In the genomic region with DNA sequence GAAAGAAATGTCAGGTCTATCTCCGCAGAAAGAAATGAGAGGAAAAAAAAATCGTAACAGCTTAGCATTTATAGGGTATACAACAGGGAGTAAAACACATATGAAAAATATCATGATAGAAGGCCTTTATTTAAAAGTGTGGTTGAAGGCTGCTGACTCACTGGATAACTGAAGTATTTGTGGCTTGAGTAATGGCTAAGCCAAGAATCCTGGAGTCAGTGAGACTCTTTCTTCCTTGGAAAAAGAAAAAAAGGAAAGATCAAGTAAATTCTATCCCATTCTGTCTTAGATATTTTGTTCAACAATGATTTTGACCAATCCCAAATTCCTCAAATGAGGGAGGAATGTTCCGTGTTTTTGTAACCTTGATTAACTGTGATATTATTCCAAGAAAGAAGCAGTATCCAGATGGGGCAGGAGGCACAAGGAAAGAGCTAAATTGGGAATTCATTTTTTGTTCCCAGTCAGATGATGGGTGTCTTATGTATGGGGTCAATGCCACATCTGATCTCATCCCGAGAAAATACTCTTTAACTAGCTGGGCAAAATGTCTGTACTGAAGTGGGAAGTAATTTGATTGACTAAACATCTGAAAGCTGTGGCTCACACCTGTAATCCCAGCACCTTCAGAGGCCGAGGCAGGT, we compare ENCODE assay signal across 13 cellular contexts.
A peak's percentile ranks its signal among the peaks of the same experiment; 100 is the strongest.
DNase-seq lines count a peak whose midpoint lies in the region; TF ChIP-seq lines count a peak whose summit lies in the region.
"Had no signal": no experiment of that assay in that cellular context is flagged by ENCODE, and none has a peak within 500 bp of the region (broad histone marks: within the 10 kb centered on the region; RNA-seq: fewer than 3 reads in every experiment).

No MANE protein-coding gene starts in this region.

- H3K18ac ChIP-seq in mesenchymal stem cell (ENCODE audit: low read depth in 1 of 2, low read length in 2 of 2), result peak overlapping the region in 1 of 2 experiments; percentile 30

- H3K23ac ChIP-seq in mesenchymal stem cell (ENCODE audit: low read length in 2 of 2), result no peak overlapping the region

- H3K27ac ChIP-seq in brain microvascular endothelial cell, result peak overlapping the region; percentile 97
- peak overlapping the region; percentile 85 for H3K27ac ChIP-seq in mesenchymal stem cell (ENCODE audit: low read length, poor library complexity, severe bottlenecking)
- H3K27ac ChIP-seq: BLaER1 treated with 17β-estradiol and CSF1 and Interleukin-3, amounts not matched to agents 10 nM and 100 nM; right atrium auricular region had no signal

- H2AFZ ChIP-seq in mesenchymal stem cell (ENCODE audit: low read depth, low read length), result no peak overlapping the region

- H2BK120ac ChIP-seq in mesenchymal stem cell (ENCODE audit: low read depth, low read length), result no peak overlapping the region

- H2BK15ac ChIP-seq in mesenchymal stem cell (ENCODE audit: low read depth, poor library complexity, severe bottlenecking), result no peak overlapping the region

- H2AK5ac ChIP-seq in mesenchymal stem cell (ENCODE audit: low read length, severe bottlenecking), result no peak overlapping the region

- H3K4ac ChIP-seq in mesenchymal stem cell (ENCODE audit: low read depth in 1 of 2, low read length in 2 of 2), result peak overlapping the region; percentile 26 to 35

- H4K8ac ChIP-seq in mesenchymal stem cell (ENCODE audit: low read length), result no peak overlapping the region

- H3K27me3 ChIP-seq in brain microvascular endothelial cell (replicated peaks) (no peaks in the 10 kb centered on the region), mesenchymal stem cell (ENCODE audit: control insufficient read depth in 1 of 2, insufficient read depth in 1 of 2, low read length in 2 of 2) (no peaks in the 10 kb centered on the region)
- H3K27me3 ChIP-seq: BLaER1 treated with 17β-estradiol and CSF1 and Interleukin-3, amounts not matched to agents 10 nM and 100 nM; right atrium auricular region had no signal

- no peaks in the 10 kb centered on the region for H3K36me3 ChIP-seq in brain microvascular endothelial cell (replicated peaks)
- no peaks in the 10 kb centered on the region for H3K36me3 ChIP-seq in mesenchymal stem cell (ENCODE audit: control insufficient read depth in 1 of 2, insufficient read depth in 2 of 2, low read depth in 1 of 2, low read length in 2 of 2)
- H3K36me3 ChIP-seq: BLaER1 treated with 17β-estradiol and CSF1 and Interleukin-3, amounts not matched to agents 10 nM and 100 nM; right atrium auricular region had no signal

- H3K4me2 ChIP-seq in mesenchymal stem cell (ENCODE audit: low read length, poor library complexity, severe bottlenecking), result no peak overlapping the region
- H3K4me2 ChIP-seq: BLaER1 treated with 17β-estradiol and CSF1 and Interleukin-3, amounts not matched to agents 10 nM and 100 nM had no signal

- DNase-seq in AG08396 (ENCODE audit: low spot score), result peak; percentile 65
- peak; percentile 76 for DNase-seq in LoVo (ENCODE audit: low spot score)
- peak; percentile 86 for DNase-seq in brain microvascular endothelial cell
- peak; percentile 96 for DNase-seq in mesenchymal stem cell
- DNase-seq in T-helper 1 cell, result no peak
- no peak for DNase-seq in GOT3 (lab: John Stamatoyannopoulos, UW)
- DNase-seq in NCI-H1436 (lab: John Stamatoyannopoulos, UW), result no peak
- DNase-seq in NCI-H1105 (lab: John Stamatoyannopoulos, UW), result no peak
- DNase-seq: activated CD4-positive, alpha-beta memory T cell treated with anti-CD3 and anti-CD28 coated beads for 36 hours; activated naive CD8-positive, alpha-beta T cell treated with anti-CD3 and anti-CD28 coated beads, Interleukin-2, amount 10 ng/mL, durations not matched to agents 7 days and 5 days; SHP77 treated with DMSO at 0.1 percent for 48 hours had no signal

- no peaks in the 10 kb centered on the region for H3K79me1 ChIP-seq in mesenchymal stem cell (replicated peaks; ENCODE audit: low read length, poor library complexity, severe bottlenecking)

- H3K4me1 ChIP-seq in mesenchymal stem cell (ENCODE audit: control insufficient read depth, insufficient read depth, low read depth, low read length), result peaks cover 3% of the 10 kb centered on the region
- H3K4me1 ChIP-seq: right atrium auricular region had no signal

- peak overlapping the region in 1 of 2 experiments; percentile 59 for H2BK12ac ChIP-seq in mesenchymal stem cell (ENCODE audit: low read length in 2 of 2)

- no peak for TF ChIP-seq CTCF in brain microvascular endothelial cell (IDR thresholded peaks at IDR 0.05; ENCODE audit: low read depth, low read length, missing control alignments)

- peak overlapping the region; percentile 80 for H3K9ac ChIP-seq in mesenchymal stem cell (ENCODE audit: low read length)
- H3K9ac ChIP-seq: BLaER1 treated with 17β-estradiol and CSF1 and Interleukin-3, amounts not matched to agents 10 nM and 100 nM had no signal

- no peak overlapping the region for H3K14ac ChIP-seq in mesenchymal stem cell (ENCODE audit: low read length in 2 of 2)

- no peaks in the 10 kb centered on the region for H3K9me3 ChIP-seq in mesenchymal stem cell (ENCODE audit: control insufficient read depth, low read length)
- H3K9me3 ChIP-seq: BLaER1 treated with 17β-estradiol and CSF1 and Interleukin-3, amounts not matched to agents 10 nM and 100 nM; right atrium auricular region had no signal

- in situ Hi-C loops in brain microvascular endothelial cell (cut with HindIII; ENCODE audit: low pct_ligation_motif_present, low sequenced_read_pairs), result no loop called here

- H3K4me3 ChIP-seq in brain microvascular endothelial cell (ENCODE audit: low read depth, low read length) (no peak overlapping the region), mesenchymal stem cell (ENCODE audit: insufficient read depth in 1 of 2, low read depth in 1 of 2, low read length in 2 of 2) (peak overlapping the region in 1 of 2 experiments; percentile 46)
- H3K4me3 ChIP-seq: BLaER1 treated with 17β-estradiol and CSF1 and Interleukin-3, amounts not matched to agents 10 nM and 100 nM; right atrium auricular region had no signal

- no peak overlapping the region for H4K91ac ChIP-seq in mesenchymal stem cell (ENCODE audit: low read length)

- H2BK5ac ChIP-seq in mesenchymal stem cell (ENCODE audit: low read depth, low read length, poor library complexity, severe bottlenecking), result no peak overlapping the region

- 21% methylated on average over 4 of the region's 5 CpGs for WGBS in mesenchymal stem cell

Comparison
In these comparisons a context has a peak if more than half of its experiments do, and no peak if none do; other contexts are left out.
1. DNase-seq: peak in AG08396 (single experiment), LoVo (single experiment), brain microvascular endothelial cell (single experiment) and mesenchymal stem cell (single experiment); none in T-helper 1 cell (0 of 5), GOT3 (single experiment), NCI-H1436 (single experiment) and NCI-H1105 (single experiment).